ENCODE assay signal across 8 cellular contexts in genomic region chr3:179768080-179768479, GRCh38.
DNase-seq lines count a peak whose midpoint lies in the region; ATAC-seq and TF ChIP-seq lines count a peak whose summit lies in the region.

No MANE protein-coding gene starts in this region.

- no peaks in the 10 kb centered on the region for H3K4me1 ChIP-seq in effector memory CD4-positive, alpha-beta T cell (ENCODE audit: control insufficient read depth, insufficient read depth, low read length, poor library complexity, severe bottlenecking)

- no peak overlapping the region for H3K4me3 ChIP-seq in effector memory CD4-positive, alpha-beta T cell (ENCODE audit: insufficient read depth, low read depth, low read length, poor library complexity, severe bottlenecking)

- peaks cover 15% of the 10 kb centered on the region for H3K36me3 ChIP-seq in effector memory CD4-positive, alpha-beta T cell (ENCODE audit: control insufficient read depth, insufficient read depth, low read length)

- ATAC-seq in GM18858 (IDR thresholded peaks at IDR 0.05; ENCODE audit: unreplicated experiment) (no peak), GM21528 (IDR thresholded peaks at IDR 0.05; ENCODE audit: low FRiP score, unreplicated experiment) (no peak)

- H3K27ac ChIP-seq in effector memory CD4-positive, alpha-beta T cell (ENCODE audit: insufficient read depth, low read length, poor library complexity, severe bottlenecking): no peak overlapping the region

- TF ChIP-seq CTCF in AG09319 (IDR thresholded peaks at IDR 0.05; ENCODE audit: low read depth, low read length): peak; percentile 69

- H3K9me3 ChIP-seq in effector memory CD4-positive, alpha-beta T cell (ENCODE audit: control insufficient read depth, low read length): no peaks in the 10 kb centered on the region

- DNase-seq in AG09319 (ENCODE audit: extremely low read depth, low read depth): peak; percentile 25
- DNase-seq in H4 (ENCODE audit: low spot score): peak; percentile 34
- peak; percentile 52 for DNase-seq in OCI-M1 (lab: John Stamatoyannopoulos, UW)
- DNase-seq in fibroblast of peridontal ligament (ENCODE audit: extremely low read depth): peak; percentile 81
- DNase-seq in smooth muscle cell of the brain vasculature (ENCODE audit: low read depth, low spot score): peak; percentile 46
- no peak for DNase-seq in effector memory CD4-positive, alpha-beta T cell

- H3K27me3 ChIP-seq in effector memory CD4-positive, alpha-beta T cell (replicated peaks; ENCODE audit: control insufficient read depth, insufficient read depth, low read length, poor library complexity, severe bottlenecking): no peaks in the 10 kb centered on the region

Comparison
In these comparisons a context has a peak if more than half of its experiments do, and no peak if none do; other contexts are left out.
1. DNase-seq: peak in AG09319 (single experiment), H4 (single experiment), OCI-M1 (single experiment), fibroblast of peridontal ligament (single experiment) and smooth muscle cell of the brain vasculature (single experiment); none in effector memory CD4-positive, alpha-beta T cell (0 of 3).